Comparison of ENCODE assay signal across 22 cellular contexts in genomic region chr11:34594603-34595002, GRCh38. TPM values are rescaled to one million over a fixed set of nuclear protein-coding genes. Genes with fewer than 3 reads are reported as not detected.
A peak's percentile ranks its signal among the peaks of the same experiment; 100 is the strongest.
DNase-seq lines count a peak whose midpoint lies in the region; ATAC-seq, FAIRE-seq and TF ChIP-seq lines count a peak whose summit lies in the region.
"Had no signal": no experiment of that assay in that cellular context is flagged by ENCODE, and none has a peak within 500 bp of the region (broad histone marks: within the 10 kb centered on the region; RNA-seq: fewer than 3 reads in every experiment).

No MANE protein-coding gene starts in this region.

- peaks cover 20% of the 10 kb centered on the region for H3K9me3 Mint-ChIP-seq in GM23338
- no peaks in the 10 kb centered on the region for H3K9me3 Mint-ChIP-seq in activated CD4-positive, alpha-beta T cell treated with anti-CD3 and anti-CD28 coated beads, Interleukin-2, amount 10 ng/mL, durations not matched to agents 7 days and 5 days

- H3K4me3 ChIP-seq in GM23338 (no peak overlapping the region), keratinocyte (ENCODE audit: control insufficient read depth in 2 of 3, extremely low read depth in 1 of 3, insufficient read depth in 2 of 3, low read depth in 1 of 3, low read length in 3 of 3) (no peak overlapping the region)
- H3K4me3 ChIP-seq: PC-9 had no signal

- no peak for ATAC-seq in GM23338
- no peak for ATAC-seq in Right ventricle myocardium inferior

- no peaks in the 10 kb centered on the region for H3K4me1 Mint-ChIP-seq in GM23338
- peaks cover 3% of the 10 kb centered on the region for H3K4me1 Mint-ChIP-seq in activated CD4-positive, alpha-beta T cell treated with anti-CD3 and anti-CD28 coated beads, Interleukin-2, amount 10 ng/mL, durations not matched to agents 7 days and 5 days

- peak; percentile 83 for FAIRE-seq in keratinocyte (lab: Jason Lieb, UNC)
- FAIRE-seq: GM12892, GM18507, H54 had no signal

- POLR2A ChIA-PET in RWPE1 (lab: Yijun Ruan, JAX; ENCODE audit: low non-redundant PET) = no interaction called here
- POLR2A ChIA-PET in activated CD4-positive, alpha-beta T cell treated with anti-CD3 and anti-CD28 coated beads, Interleukin-2, amount 10 ng/mL, durations not matched to agents 7 days and 5 days (lab: Charles Lee) = no interaction called here

- H3K27ac ChIP-seq in GM23338 (ENCODE audit: low read depth) = no peak overlapping the region
- peak overlapping the region; percentile 38 for H3K27ac ChIP-seq in RWPE1
- peak overlapping the region; percentile 88 for H3K27ac ChIP-seq in epithelial cell of prostate
- H3K27ac ChIP-seq in keratinocyte (ENCODE audit: control insufficient read depth, insufficient read depth, low read length) = peak overlapping the region; percentile 46
- H3K27ac ChIP-seq: PC-9 had no signal

- H3K9me1 ChIP-seq in keratinocyte (ENCODE audit: control insufficient read depth, extremely low read depth, insufficient read depth, low read length) = no peaks in the 10 kb centered on the region

- H3K27me3 Mint-ChIP-seq in GM23338 (ENCODE audit: insufficient read depth, low read depth, poor library complexity) = no peaks in the 10 kb centered on the region
- peaks cover 32% of the 10 kb centered on the region for H3K27me3 Mint-ChIP-seq in activated CD4-positive, alpha-beta T cell treated with anti-CD3 and anti-CD28 coated beads, Interleukin-2, amount 10 ng/mL, durations not matched to agents 7 days and 5 days

- H3K36me3 Mint-ChIP-seq in GM23338 (ENCODE audit: low read depth) = 0 out of 3 replicates have a peak, but pooled peaks cover 2% of the 10 kb centered on the region
- H3K36me3 Mint-ChIP-seq in activated CD4-positive, alpha-beta T cell treated with anti-CD3 and anti-CD28 coated beads, Interleukin-2, amount 10 ng/mL, durations not matched to agents 7 days and 5 days (ENCODE audit: low read depth) = no peaks in the 10 kb centered on the region

- H3F3A ChIP-seq in GM23338 (replicated peaks; ENCODE audit: low read depth) = no peaks in the 10 kb centered on the region

- TF ChIP-seq CTCF in GM23338 (conservative IDR thresholded peaks at IDR 0.05; ENCODE audit: low read depth in 2 of 2) = no peak
- TF ChIP-seq CTCF in RWPE1 (conservative IDR thresholded peaks at IDR 0.05; ENCODE audit: low read depth) = no peak
- no peak for TF ChIP-seq CTCF in keratinocyte (optimal IDR thresholded peaks at IDR 0.05 in 1 of 3, IDR thresholded peaks at IDR 0.05 in 1 of 3, conservative IDR thresholded peaks at IDR 0.05 in 1 of 3; ENCODE audit: extremely low read depth in 1 of 3, insufficient read depth in 2 of 3, low read length in 3 of 3)

- no peak overlapping the region for H3K27ac Mint-ChIP-seq in GM23338
- H3K27ac Mint-ChIP-seq in activated CD4-positive, alpha-beta T cell treated with anti-CD3 and anti-CD28 coated beads, Interleukin-2, amount 10 ng/mL, durations not matched to agents 7 days and 5 days = no peak overlapping the region
- H3K27ac Mint-ChIP-seq: CD8-positive, alpha-beta memory T cell had no signal

- no peaks in the 10 kb centered on the region for H4K20me1 ChIP-seq in GM23338 (replicated peaks; ENCODE audit: insufficient read depth)
- H4K20me1 ChIP-seq in keratinocyte (ENCODE audit: control insufficient read depth, extremely low read depth, insufficient read depth, low read length) = no peaks in the 10 kb centered on the region

- dilution Hi-C loops in keratinocyte (cut with MboI; ENCODE audit: extremely low pct_ligation_motif_present, low sequenced_read_pairs) = no loop called here

- peak overlapping the region; percentile 66; the same call in 1 of the 2 replicates for H2AFZ ChIP-seq in GM23338
- H2AFZ ChIP-seq in keratinocyte (ENCODE audit: control insufficient read depth, low read length) = peak overlapping the region; percentile 61
- H2AFZ ChIP-seq: PC-9 had no signal

- no peak overlapping the region for H3K4me3 Mint-ChIP-seq in GM23338
- no peak overlapping the region for H3K4me3 Mint-ChIP-seq in activated CD4-positive, alpha-beta T cell treated with anti-CD3 and anti-CD28 coated beads, Interleukin-2, amount 10 ng/mL, durations not matched to agents 7 days and 5 days
- H3K4me3 Mint-ChIP-seq: CD8-positive, alpha-beta memory T cell had no signal

- CTCF ChIA-PET in RWPE1 (lab: Yijun Ruan, JAX) = interaction anchor here (1.9 kb wide), 1 partner anchor 8 kb away, joined by 7 read pairs; no protein-coding TSS in a partner anchor
- CTCF ChIA-PET in activated CD4-positive, alpha-beta T cell treated with anti-CD3 and anti-CD28 coated beads, Interleukin-2, amount 10 ng/mL, durations not matched to agents 7 days and 5 days (lab: Charles Lee) = interaction anchor here (1.0 kb wide), 1 partner anchor 799 kb away, joined by 3 read pairs; no protein-coding TSS in a partner anchor

- no peaks in the 10 kb centered on the region; the same call in 1 of the 2 replicates for H3K9me2 ChIP-seq in GM23338 (ENCODE audit: insufficient read depth)

- no peaks in the 10 kb centered on the region for H3K27me3 ChIP-seq in GM23338 (ENCODE audit: insufficient read depth)
- no peaks in the 10 kb centered on the region for H3K27me3 ChIP-seq in keratinocyte (ENCODE audit: control insufficient read depth, extremely low read depth, insufficient read depth, low read length)

- DNase-seq in GM23338 (ENCODE audit: low spot score) (no peak), RWPE1 (ENCODE audit: low spot score) (no peak), epithelial cell of prostate (ENCODE audit: low read depth, low spot score) (peak; percentile 71), keratinocyte (ENCODE audit: low read depth, low spot score) (no peak), Right ventricle myocardium inferior (ENCODE audit: missing footprints) (no peak)
- DNase-seq in activated CD4-positive, alpha-beta T cell treated with anti-CD3 and anti-CD28 coated beads, Interleukin-2, amount 10 ng/mL, durations not matched to agents 7 days and 5 days = no peak
- no peak for DNase-seq in NK-92 treated with Interleukin-12 subunit alpha and Interleukin-12 subunit beta, amount 100 ng/mL, for 24 hours (lab: John Stamatoyannopoulos, UW)
- DNase-seq: ACHN; C1 segment of cervical spinal cord; CD8-positive, alpha-beta memory T cell; DMS79; Karpas-422; NCI-H1092 treated with DMSO at 0.1 percent for 48 hours; NCI-H146; NCI-H2029 treated with DMSO at 0.1 percent for 48 hours; NCI-H2171 treated with DMSO at 0.1 percent for 48 hours; NCI-H446; NCI-H82; PC-9 had no signal

- no peak overlapping the region for H3K9ac ChIP-seq in keratinocyte (ENCODE audit: control insufficient read depth, extremely low read depth, insufficient read depth, low read length)

- no peaks in the 10 kb centered on the region for H3K9me3 ChIP-seq in keratinocyte (ENCODE audit: control insufficient read depth, low read depth, low read length)

- H3K36me3 ChIP-seq in GM23338 (ENCODE audit: insufficient read depth) (peaks cover 4% of the 10 kb centered on the region; the same call in 1 of the 2 replicates), keratinocyte (ENCODE audit: control insufficient read depth in 2 of 2, extremely low read depth in 1 of 2, insufficient read depth in 2 of 2, low read length in 2 of 2) (no peaks in the 10 kb centered on the region)

- H3K4me1 ChIP-seq in GM23338 (ENCODE audit: insufficient read depth) (no peaks in the 10 kb centered on the region), keratinocyte (ENCODE audit: control insufficient read depth, extremely low read depth, insufficient read depth, low read length) (peaks cover 20% of the 10 kb centered on the region)

- intact Hi-C loops in Right ventricle myocardium inferior (cut with DNase I) = no loop called here

- H3K79me2 ChIP-seq in GM23338 (replicated peaks; ENCODE audit: insufficient read depth) (no peaks in the 10 kb centered on the region), keratinocyte (ENCODE audit: control insufficient read depth, insufficient read depth, low read length) (no peaks in the 10 kb centered on the region)

- H3K4me2 ChIP-seq in GM23338 = no peak overlapping the region
- peak overlapping the region; percentile 57 for H3K4me2 ChIP-seq in keratinocyte (ENCODE audit: control insufficient read depth, extremely low read depth, insufficient read depth, low read depth, low read length)
- H3K4me2 ChIP-seq: PC-9 had no signal

TF ChIP-seq in GM23338, 12 proteins besides CTCF, POLR2A, EP300 and RAD21:
- no peak for TF ChIP-seq EZH2phosphoT487 (IDR thresholded peaks at IDR 0.05; ENCODE audit: unreplicated experiment)
- TF ChIP-seq ETS1 (IDR thresholded peaks at IDR 0.05) = no peak
- TF ChIP-seq ZNF114 (CRISPR knock-in tag; IDR thresholded peaks at IDR 0.05) = no peak
- TF ChIP-seq POLR2AphosphoS5 (IDR thresholded peaks at IDR 0.05; ENCODE audit: low read depth) = no peak
TF ChIP-seq in GM23338: peak in this region for 0.

RNA-seq across cellular contexts. Expression of gene EHF, which starts 26.3 kb away (rescaled TPM):
- not detected in 2 replicates for total RNA-seq in GM23338 (2014; rRNA removed; shearing (Covaris generic))
- polyA plus RNA-seq in GM23338 (2016; fragmentation: Nextera tagmentation; extraction: Ambion mirVana) (not detected in 2 replicates), keratinocyte (64.1 to 74.7 TPM (median 64.2 TPM) in 3 replicates)
- 166 TPM for polyA plus RNA-seq in keratinocyte (2011; ENCODE audit: low read depth)
- 35.4 and 44.1 TPM in 2 replicates for polyA plus RNA-seq in keratinocyte (2011; cell fraction: cytosol; rRNA removed)
- 63.4 and 73.7 TPM in 2 replicates for polyA plus RNA-seq in keratinocyte (2011; cell fraction: nucleus; rRNA removed)
- polyA plus RNA-seq in keratinocyte (2012; ENCODE audit: low replicate concordance) = 46.1 and 56.5 TPM in 2 replicates
- 159 to 232 TPM (median 215 TPM) in 3 replicates for polyA minus RNA-seq in keratinocyte
- polyA minus RNA-seq in keratinocyte (2011; cell fraction: cytosol; rRNA and poly(A)+ RNA removed) = 70.0 TPM
- 73.6 and 104 TPM in 2 replicates for polyA minus RNA-seq in keratinocyte (2011; cell fraction: nucleus; rRNA and poly(A)+ RNA removed)
- total RNA-seq in activated CD4-positive, alpha-beta T cell treated with anti-CD3 and anti-CD28 coated beads, Interleukin-2, amount 10 ng/mL, durations not matched to agents 7 days and 5 days = under 1 TPM in 1 of 2 experiments, not detected in 1; 0.47 TPM
- total RNA-seq in Right ventricle myocardium inferior = 2.9 TPM
- polyA plus RNA-seq: CD8-positive, alpha-beta memory T cell had no signal
